8 cellular contexts compared by ENCODE assay signal in genomic region chr6:157184202-157185015, GRCh38.
DNase-seq lines count a peak whose midpoint lies in the region; ATAC-seq and TF ChIP-seq lines count a peak whose summit lies in the region.

No MANE protein-coding gene starts in this region.

- TF ChIP-seq RAD21 in SK-N-SH (IDR thresholded peaks at IDR 0.05; ENCODE audit: low read length) = peak; percentile 93

- CTCF ChIA-PET in SK-N-SH (lab: Yijun Ruan, JAX) = interaction anchor here (0.6 to 4.1 kb wide), 51 partner anchors 10 to 1248 kb away, joined by 3 to 28 read pairs (median 4); no protein-coding TSS in a partner anchor

- peak overlapping the region; percentile 68 for H3K4me3 Mint-ChIP-seq in type B pancreatic cell

- DNase-seq in DMS79 treated with DMSO at 0.1 percent for 48 hours (lab: John Stamatoyannopoulos, UW) (peak; percentile 94), KBM-7 (peak; percentile 60), SK-N-SH (peak; percentile 84), head of caudate nucleus (peak; percentile 65 to 93 (median 80)), pons (ENCODE audit: low spot score) (peak; percentile 54), type B pancreatic cell (ENCODE audit: extremely low spot score, unreplicated experiment) (no peak)
- DNase-seq in activated naive CD4-positive, alpha-beta T cell treated with anti-CD3 and anti-CD28 coated beads, Interleukin-2, amount 50 U/mL, for 72 hours (ENCODE audit: low spot score in 2 of 2) = peak in 1 of 2 donors; percentile 62

- no peaks in the 10 kb centered on the region for H3K9me3 ChIP-seq in SK-N-SH

- H3K9ac ChIP-seq in SK-N-SH = no peak overlapping the region

- in situ Hi-C loops in KBM-7 (cut with MboI; ENCODE audit: low pct_unique_long_range_greater_than_20kb, low sequenced_read_pairs) = no loop called here

- no peaks in the 10 kb centered on the region for H3K27me3 ChIP-seq in SK-N-SH (ENCODE audit: insufficient read depth)

- no peak overlapping the region for H2AFZ ChIP-seq in SK-N-SH (ENCODE audit: low read depth)

- no peak for TF ChIP-seq EP300 in SK-N-SH (IDR thresholded peaks at IDR 0.05; ENCODE audit: borderline replicate concordance in 1 of 2, low read depth in 1 of 2, low read length in 1 of 2)

- POLR2A ChIA-PET in SK-N-SH (lab: Yijun Ruan, JAX) = no interaction called here

- peak overlapping the region in 1 of 2 experiments; percentile 39; a peak in 1 of 4 replicates for H3K4me3 ChIP-seq in SK-N-SH (ENCODE audit: low read depth in 2 of 2, low read length in 1 of 2)

- H3K4me1 ChIP-seq in SK-N-SH (ENCODE audit: control insufficient read depth in 1 of 2, insufficient read depth in 2 of 2, low read depth in 1 of 2, low read length in 1 of 2) = peaks cover 0 to 29% of the 10 kb centered on the region in 2 experiments; a peak in 1 of 4 replicates

- peaks cover 18 to 69% of the 10 kb centered on the region in 2 experiments for H3K36me3 ChIP-seq in SK-N-SH (replicated peaks in 1 of 2; ENCODE audit: control insufficient read depth in 1 of 2, insufficient read depth in 2 of 2, low read length in 1 of 2)

- peaks cover 40% of the 10 kb centered on the region for H3K4me1 Mint-ChIP-seq in type B pancreatic cell (ENCODE audit: unreplicated experiment)

- H3K27ac ChIP-seq in SK-N-SH (ENCODE audit: low read depth in 2 of 2, low read length in 1 of 2) = no peak overlapping the region

- intact Hi-C loops in head of caudate nucleus (cut with DNase I) = loop anchor here (5.0 to 10.0 kb wide), 2 partner anchors 147 to 500 kb away; no protein-coding TSS in a partner anchor

- H3K27me3 Mint-ChIP-seq in type B pancreatic cell = no peaks in the 10 kb centered on the region

- peak overlapping the region; percentile 18 to 50 for H3K27ac Mint-ChIP-seq in activated naive CD4-positive, alpha-beta T cell treated with anti-CD3 and anti-CD28 coated beads, Interleukin-2, amount 50 U/mL, for 72 hours
- peak overlapping the region; percentile 93 for H3K27ac Mint-ChIP-seq in type B pancreatic cell

- no peaks in the 10 kb centered on the region for H3K79me2 ChIP-seq in SK-N-SH (ENCODE audit: insufficient read depth)

- H4K20me1 ChIP-seq in SK-N-SH (ENCODE audit: insufficient read depth) = no peaks in the 10 kb centered on the region

- H3K9me2 ChIP-seq in SK-N-SH = no peaks in the 10 kb centered on the region

- ATAC-seq in activated naive CD4-positive, alpha-beta T cell treated with anti-CD3 and anti-CD28 coated beads, Interleukin-2, amount 50 U/mL, for 72 hours = peak; percentile 69 to 76
- ATAC-seq in HG03432 (IDR thresholded peaks at IDR 0.05; ENCODE audit: unreplicated experiment) = no peak

- 71% methylated on average over 21 of the region's 25 CpGs for WGBS in SK-N-SH (ENCODE audit: low lambda C conversion rate)

- H3F3A ChIP-seq in SK-N-SH (replicated peaks; ENCODE audit: insufficient read depth) = peaks cover 7% of the 10 kb centered on the region

- peak; percentile 90 for TF ChIP-seq CTCF in SK-N-SH (IDR thresholded peaks at IDR 0.05)
- peak; percentile 86 for TF ChIP-seq CTCF in type B pancreatic cell (conservative IDR thresholded peaks at IDR 0.05)

- H3K4me2 ChIP-seq in SK-N-SH = no peak overlapping the region

- H3K36me3 Mint-ChIP-seq in activated naive CD4-positive, alpha-beta T cell treated with anti-CD3 and anti-CD28 coated beads, Interleukin-2, amount 50 U/mL, for 72 hours = peaks cover 4 to 15% of the 10 kb centered on the region in 2 donors
- peaks cover 20% of the 10 kb centered on the region for H3K36me3 Mint-ChIP-seq in type B pancreatic cell

- H3K9me3 Mint-ChIP-seq in activated naive CD4-positive, alpha-beta T cell treated with anti-CD3 and anti-CD28 coated beads, Interleukin-2, amount 50 U/mL, for 72 hours = no peaks in the 10 kb centered on the region
- H3K9me3 Mint-ChIP-seq in type B pancreatic cell = no peaks in the 10 kb centered on the region

TF ChIP-seq in SK-N-SH, 30 proteins besides CTCF, POLR2A, EP300 and RAD21:
- TF ChIP-seq SMC3 (IDR thresholded peaks at IDR 0.05; ENCODE audit: low read depth, low read length) (peak; percentile 92), SIN3A (IDR thresholded peaks at IDR 0.05; ENCODE audit: borderline replicate concordance, low read depth, low read length) (0 out of 2 replicates have a peak, but pooled peaks have one; percentile 11), MAX (IDR thresholded peaks at IDR 0.05; ENCODE audit: low read depth) (no peak), GABPA (IDR thresholded peaks at IDR 0.05; ENCODE audit: low read depth) (no peak)
- TF ChIP-seq, protein P1, sequence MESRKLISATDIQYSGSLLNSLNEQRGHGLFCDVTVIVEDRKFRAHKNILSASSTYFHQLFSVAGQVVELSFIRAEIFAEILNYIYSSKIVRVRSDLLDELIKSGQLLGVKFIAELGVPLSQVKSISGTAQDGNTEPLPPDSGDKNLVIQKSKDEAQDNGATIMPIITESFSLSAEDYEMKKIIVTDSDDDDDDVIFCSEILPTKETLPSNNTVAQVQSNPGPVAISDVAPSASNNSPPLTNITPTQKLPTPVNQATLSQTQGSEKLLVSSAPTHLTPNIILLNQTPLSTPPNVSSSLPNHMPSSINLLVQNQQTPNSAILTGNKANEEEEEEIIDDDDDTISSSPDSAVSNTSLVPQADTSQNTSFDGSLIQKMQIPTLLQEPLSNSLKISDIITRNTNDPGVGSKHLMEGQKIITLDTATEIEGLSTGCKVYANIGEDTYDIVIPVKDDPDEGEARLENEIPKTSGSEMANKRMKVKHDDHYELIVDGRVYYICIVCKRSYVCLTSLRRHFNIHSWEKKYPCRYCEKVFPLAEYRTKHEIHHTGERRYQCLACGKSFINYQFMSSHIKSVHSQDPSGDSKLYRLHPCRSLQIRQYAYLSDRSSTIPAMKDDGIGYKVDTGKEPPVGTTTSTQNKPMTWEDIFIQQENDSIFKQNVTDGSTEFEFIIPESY (IDR thresholded peaks at IDR 0.05; ENCODE audit: borderline replicate concordance, low read depth) = no peak
- TF ChIP-seq, protein P2, sequence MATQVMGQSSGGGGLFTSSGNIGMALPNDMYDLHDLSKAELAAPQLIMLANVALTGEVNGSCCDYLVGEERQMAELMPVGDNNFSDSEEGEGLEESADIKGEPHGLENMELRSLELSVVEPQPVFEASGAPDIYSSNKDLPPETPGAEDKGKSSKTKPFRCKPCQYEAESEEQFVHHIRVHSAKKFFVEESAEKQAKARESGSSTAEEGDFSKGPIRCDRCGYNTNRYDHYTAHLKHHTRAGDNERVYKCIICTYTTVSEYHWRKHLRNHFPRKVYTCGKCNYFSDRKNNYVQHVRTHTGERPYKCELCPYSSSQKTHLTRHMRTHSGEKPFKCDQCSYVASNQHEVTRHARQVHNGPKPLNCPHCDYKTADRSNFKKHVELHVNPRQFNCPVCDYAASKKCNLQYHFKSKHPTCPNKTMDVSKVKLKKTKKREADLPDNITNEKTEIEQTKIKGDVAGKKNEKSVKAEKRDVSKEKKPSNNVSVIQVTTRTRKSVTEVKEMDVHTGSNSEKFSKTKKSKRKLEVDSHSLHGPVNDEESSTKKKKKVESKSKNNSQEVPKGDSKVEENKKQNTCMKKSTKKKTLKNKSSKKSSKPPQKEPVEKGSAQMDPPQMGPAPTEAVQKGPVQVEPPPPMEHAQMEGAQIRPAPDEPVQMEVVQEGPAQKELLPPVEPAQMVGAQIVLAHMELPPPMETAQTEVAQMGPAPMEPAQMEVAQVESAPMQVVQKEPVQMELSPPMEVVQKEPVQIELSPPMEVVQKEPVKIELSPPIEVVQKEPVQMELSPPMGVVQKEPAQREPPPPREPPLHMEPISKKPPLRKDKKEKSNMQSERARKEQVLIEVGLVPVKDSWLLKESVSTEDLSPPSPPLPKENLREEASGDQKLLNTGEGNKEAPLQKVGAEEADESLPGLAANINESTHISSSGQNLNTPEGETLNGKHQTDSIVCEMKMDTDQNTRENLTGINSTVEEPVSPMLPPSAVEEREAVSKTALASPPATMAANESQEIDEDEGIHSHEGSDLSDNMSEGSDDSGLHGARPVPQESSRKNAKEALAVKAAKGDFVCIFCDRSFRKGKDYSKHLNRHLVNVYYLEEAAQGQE (IDR thresholded peaks at IDR 0.05; ENCODE audit: low read depth, low read length) = peak; percentile 75
